8 cellular contexts compared by ENCODE assay signal in the genomic region with DNA sequence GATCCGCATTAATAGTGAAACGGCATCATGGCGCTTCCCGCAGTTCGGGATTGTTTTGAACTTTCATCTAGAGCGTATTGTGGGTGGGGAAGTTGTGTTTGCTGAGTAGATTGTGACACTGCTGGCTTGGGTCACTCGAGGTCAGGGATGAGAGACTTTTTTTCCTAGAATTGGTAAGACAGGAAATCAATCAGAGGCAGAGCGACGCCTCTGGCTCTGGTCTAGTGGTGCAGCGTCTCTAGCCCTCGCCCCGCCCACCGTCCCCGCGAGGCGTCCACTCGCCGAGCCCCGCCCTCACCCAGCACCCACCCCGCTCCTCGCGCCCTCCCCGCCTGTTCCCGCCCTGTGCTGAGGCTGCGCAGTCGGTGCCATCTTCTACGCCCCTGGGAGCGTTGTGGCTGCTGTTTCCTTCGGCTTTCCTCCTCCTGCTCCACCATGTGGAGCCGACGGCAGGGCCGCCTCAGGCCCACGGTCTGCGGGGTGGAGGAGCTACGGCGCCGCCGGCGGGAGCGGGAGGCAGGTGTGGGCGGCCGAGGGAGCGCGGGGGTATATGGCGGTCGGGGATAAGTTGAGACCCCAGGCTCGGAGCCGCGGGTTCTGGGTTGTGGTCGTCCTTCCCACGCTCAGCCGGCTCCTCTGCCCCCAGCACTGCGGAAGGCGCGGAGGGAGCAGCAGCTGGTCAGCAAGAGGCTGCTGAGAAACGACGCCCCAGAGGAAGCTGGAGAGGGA. TPM values are rescaled to one million over a fixed set of nuclear protein-coding genes. Genes with fewer than 3 reads are reported as not detected.
DNase-seq lines count a peak whose midpoint lies in the region; ATAC-seq, FAIRE-seq and TF ChIP-seq lines count a peak whose summit lies in the region.

A gene (plus strand): TSS at position 359 of the 729 bp plus-strand sequence. CDS start 77 bp downstream, at position 436.

- H3K4me3 ChIP-seq in BJ (ENCODE audit: low read depth, low read length) (peak within 1 kb of the TSS; percentile 62), colonic mucosa (peak within 1 kb of the TSS; percentile 82)

- peak; percentile 90 for FAIRE-seq in GM19239 (lab: Jason Lieb, UNC)

- no peaks in the 10 kb centered on the region for H3K9me3 ChIP-seq in colonic mucosa

- H3K27ac ChIP-seq in colonic mucosa = peak within 1 kb of the TSS; percentile 95

- H3K27me3 ChIP-seq in BJ (ENCODE audit: control insufficient read depth, insufficient read depth, low read length) (no peaks in the 10 kb centered on the region), colonic mucosa (no peaks in the 10 kb centered on the region)

- POLR2A ChIA-PET in BJ (lab: Charles Lee) = no interaction called here

- H3K9ac ChIP-seq in colonic mucosa (ENCODE audit: low read depth in 2 of 2, low read length in 2 of 2) = peak within 1 kb of the TSS; percentile 86 to 89

- intact Hi-C loops in colonic mucosa (cut with DNase I) = loop anchor here (5.0 kb wide), 1 partner anchor 267 kb away; no protein-coding TSS in a partner anchor

- DNase-seq in BJ (ENCODE audit: low read depth) (peak; percentile 61), GM19239 (ENCODE audit: insufficient read length, low spot score) (peak; percentile 94), NCI-H524 treated with DMSO at 0.1 percent for 48 hours (lab: John Stamatoyannopoulos, UW) (peak; percentile 51), colonic mucosa (peak; percentile 99), left kidney (ENCODE audit: low read depth, low spot score) (peak; percentile 98)
- DNase-seq in activated CD4-positive, alpha-beta T cell treated with anti-CD3 and anti-CD28 coated beads for 48 hours = peak; percentile 99
- peak; percentile 98 to 99 for DNase-seq in stimulated activated CD4-positive, alpha-beta T cell treated with anti-CD3 and anti-CD28 coated beads, Interleukin-2, amount 100 ng/mL, for 24 hours

- ATAC-seq in HG03457 (IDR thresholded peaks at IDR 0.05; ENCODE audit: unreplicated experiment) = peak; percentile 80

- peak; percentile 68 for TF ChIP-seq CTCF in BJ (IDR thresholded peaks at IDR 0.05; ENCODE audit: insufficient read depth, low read depth, low read length)
- TF ChIP-seq CTCF in colonic mucosa (IDR thresholded peaks at IDR 0.05) = peak; percentile 77

- CTCF ChIA-PET in BJ (lab: Yijun Ruan, JAX) = interaction anchor here (0.6 to 1.5 kb wide), 12 partner anchors 9 to 276 kb away, joined by 3 to 8 read pairs (median 3); a partner anchor contains a TSS

- H3K36me3 ChIP-seq in BJ (ENCODE audit: control insufficient read depth, insufficient read depth, low read length) (peaks cover 5% of the 10 kb centered on the region), colonic mucosa (no peaks in the 10 kb centered on the region)

- no peaks in the 10 kb centered on the region for H3K4me1 ChIP-seq in colonic mucosa

RNA-seq across cellular contexts. Expression of the gene that starts here (rescaled TPM):
- polyA plus RNA-seq in BJ (2011; rRNA removed) = 4.8 and 7.5 TPM in 2 replicates
- polyA minus RNA-seq in BJ (2011; rRNA and poly(A)+ RNA removed) = 3.2 and 7.0 TPM in 2 replicates
- 10 to 100 TPM in 1 of 2 donors, 1 to 10 TPM in 1; 8.7 to 18.9 TPM for total RNA-seq in colonic mucosa

Comparison
In these comparisons a context has a peak if more than half of its experiments do, and no peak if none do; other contexts are left out.
1. Peak in every context shown above with its lines: DNase-seq, ATAC-seq, H3K4me3 ChIP-seq and H3K27ac ChIP-seq.